25 cellular contexts compared by ENCODE assay signal in genomic region chr4:157521916-157522315, GRCh38.
DNase-seq lines count a peak whose midpoint lies in the region; ATAC-seq, FAIRE-seq and TF ChIP-seq lines count a peak whose summit lies in the region.
"Had no signal": no experiment of that assay in that cellular context is flagged by ENCODE, and none has a peak within 500 bp of the region (broad histone marks: within the 10 kb centered on the region; RNA-seq: fewer than 3 reads in every experiment).

No MANE protein-coding gene starts in this region.

- no peaks in the 10 kb centered on the region for H3K27me3 Mint-ChIP-seq in MCF 10A (ENCODE audit: insufficient read depth, unreplicated experiment)
- H3K27me3 Mint-ChIP-seq: CD4-positive, alpha-beta memory T cell had no signal

- H3K4me3 ChIP-seq in breast epithelium (no peak overlapping the region), mammary epithelial cell (replicated peaks in 1 of 3; ENCODE audit: insufficient read depth in 1 of 3, low read depth in 2 of 3, low read length in 3 of 3) (no peak overlapping the region), fibroblast of pulmonary artery (replicated peaks; ENCODE audit: low read depth, low read length) (no peak overlapping the region), small intestine (ENCODE audit: low read depth in 1 of 2, low read length in 2 of 2) (no peak overlapping the region)
- H3K4me3 ChIP-seq: BLaER1 treated with 17β-estradiol and CSF1 and Interleukin-3, amounts not matched to agents 10 nM and 100 nM; Peyer's patch; SJCRH30 had no signal

- TF ChIP-seq CTCF in MCF 10A (IDR thresholded peaks at IDR 0.05; ENCODE audit: unreplicated experiment), result no peak
- no peak for TF ChIP-seq CTCF in breast epithelium (IDR thresholded peaks at IDR 0.05)
- TF ChIP-seq CTCF in mammary epithelial cell (conservative IDR thresholded peaks at IDR 0.05 in 1 of 2, IDR thresholded peaks at IDR 0.05 in 1 of 2; ENCODE audit: extremely low read depth in 1 of 2, insufficient read depth in 1 of 2, low read depth in 1 of 2, low read length in 2 of 2), result no peak
- TF ChIP-seq CTCF in fibroblast of pulmonary artery (IDR thresholded peaks at IDR 0.05; ENCODE audit: low read length, missing control alignments), result no peak

- in situ Hi-C loops in mammary epithelial cell (cut with MboI; ENCODE audit: low sequenced_read_pairs in 2 of 2), result no loop called here

- H3K4me2 ChIP-seq in mammary epithelial cell (ENCODE audit: insufficient read depth, low read depth, low read length), result no peak overlapping the region

- no peak overlapping the region for H2AFZ ChIP-seq in mammary epithelial cell (ENCODE audit: low read depth, low read length)

- H3K9me3 ChIP-seq in breast epithelium (peaks cover 0 to 15% of the 10 kb centered on the region in 2 donors), mammary epithelial cell (replicated peaks; ENCODE audit: insufficient read depth, low read length) (no peaks in the 10 kb centered on the region), small intestine (ENCODE audit: control insufficient read depth, low read depth) (peaks cover under 1% of the 10 kb centered on the region)
- H3K9me3 ChIP-seq: Peyer's patch, SJCRH30 had no signal

- BruUV-seq in MCF 10A (replicated peaks; lab: Mats Ljungman, UMichigan), result no TSS peak
- BruUV-seq in mammary epithelial cell (replicated peaks; lab: Mats Ljungman, UMichigan), result no TSS peak

- H3K36me3 ChIP-seq in breast epithelium, result no peaks in the 10 kb centered on the region
- no peaks in the 10 kb centered on the region for H3K36me3 ChIP-seq in mammary epithelial cell (ENCODE audit: insufficient read depth, low read length)
- H3K36me3 ChIP-seq in small intestine (ENCODE audit: control insufficient read depth in 2 of 2, insufficient read depth in 2 of 2, low read length in 2 of 2), result no peaks in the 10 kb centered on the region
- H3K36me3 ChIP-seq: BLaER1 treated with 17β-estradiol and CSF1 and Interleukin-3, amounts not matched to agents 10 nM and 100 nM; Peyer's patch; SJCRH30 had no signal

- POLR2A ChIA-PET in MCF 10A (lab: Yijun Ruan, JAX), result interaction anchor here (0.6 kb wide), 1 partner anchor 85 kb away, joined by 4 read pairs; no protein-coding TSS in a partner anchor

- 49% methylated on average over 2 of the region's 2 CpGs for WGBS in mammary epithelial cell (ENCODE audit: low coverage, missing lambda C conversion rate)
- WGBS in small intestine, 3 donors, result 55 to 67% (median 61%) methylated on average over 2 of the region's 2 CpGs

- H3K79me2 ChIP-seq in mammary epithelial cell (ENCODE audit: insufficient read depth, low read length), result no peaks in the 10 kb centered on the region

- no peak overlapping the region for H3K27ac ChIP-seq in breast epithelium
- H3K27ac ChIP-seq in mammary epithelial cell (ENCODE audit: insufficient read depth, low read depth, low read length), result no peak overlapping the region
- no peak overlapping the region for H3K27ac ChIP-seq in small intestine (ENCODE audit: low read depth in 1 of 2, low read length in 1 of 2)
- H3K27ac ChIP-seq: 22Rv1, Peyer's patch, SJCRH30 had no signal

- H3K9me3 Mint-ChIP-seq in MCF 10A (ENCODE audit: unreplicated experiment), result no peaks in the 10 kb centered on the region

- intact Hi-C loops in MCF 10A (cut with micrococcal nuclease) (no loop called here), breast epithelium (cut with DNase I; ENCODE audit: low total_unique reads) (no loop called here), mammary epithelial cell (cut with micrococcal nuclease) (no loop called here)

- DNase-seq in MCF 10A (ENCODE audit: unreplicated experiment) (peak; percentile 18), breast epithelium (ENCODE audit: low spot score in 2 of 2) (no peak), mammary epithelial cell (peak; percentile 1), fibroblast of pulmonary artery (ENCODE audit: low read depth) (peak; percentile 14), NCI-H1092 (lab: John Stamatoyannopoulos, UW) (no peak), small intestine (no peak), iPS-NIHi11 (ENCODE audit: low spot score) (no peak)
- DNase-seq: CD4-positive, alpha-beta memory T cell; DMS153; GDM1; KG1; NCI-H1105 treated with DMSO at 0.1 percent for 48 hours; NCI-H2029 treated with DMSO at 0.1 percent for 48 hours; NCI-H345; NCI-H524; NCI-H82; Peyer's patch; SJCRH30 had no signal

- H4K20me1 ChIP-seq in mammary epithelial cell (ENCODE audit: insufficient read depth, low read length), result no peaks in the 10 kb centered on the region
- H4K20me1 ChIP-seq: BLaER1 treated with 17β-estradiol and CSF1 and Interleukin-3, amounts not matched to agents 10 nM and 100 nM had no signal

- no peak for FAIRE-seq in small intestine (lab: Jason Lieb, UNC)
- FAIRE-seq: GM18507, GM19239, H54, HTR-8/SVneo had no signal

- H3K4me1 Mint-ChIP-seq in MCF 10A (ENCODE audit: insufficient read depth, unreplicated experiment), result no peaks in the 10 kb centered on the region
- H3K4me1 Mint-ChIP-seq: CD4-positive, alpha-beta memory T cell had no signal

- no peak for TF ChIP-seq POLR2A in breast epithelium (IDR thresholded peaks at IDR 0.05)

- H3K27ac Mint-ChIP-seq in MCF 10A (ENCODE audit: low read depth, unreplicated experiment), result peak overlapping the region; percentile 24
- H3K27ac Mint-ChIP-seq: CD4-positive, alpha-beta memory T cell had no signal

- no peak for ATAC-seq in GM18909 (IDR thresholded peaks at IDR 0.05; ENCODE audit: poor library complexity, unreplicated experiment)

- H3K9ac ChIP-seq in mammary epithelial cell (ENCODE audit: insufficient read depth, low read length), result no peak overlapping the region
- H3K9ac ChIP-seq: BLaER1 treated with 17β-estradiol and CSF1 and Interleukin-3, amounts not matched to agents 10 nM and 100 nM had no signal

- H3K4me3 Mint-ChIP-seq in MCF 10A (ENCODE audit: unreplicated experiment), result no peak overlapping the region
- H3K4me3 Mint-ChIP-seq: CD4-positive, alpha-beta memory T cell had no signal

- H3K27me3 ChIP-seq in breast epithelium (no peaks in the 10 kb centered on the region), mammary epithelial cell (ENCODE audit: insufficient read depth, low read length) (no peaks in the 10 kb centered on the region), small intestine (ENCODE audit: control insufficient read depth in 2 of 2, insufficient read depth in 2 of 2, low read length in 2 of 2) (no peaks in the 10 kb centered on the region)
- H3K27me3 ChIP-seq: BLaER1 treated with 17β-estradiol and CSF1 and Interleukin-3, amounts not matched to agents 10 nM and 100 nM; Peyer's patch; SJCRH30 had no signal

- dilution Hi-C loops in mammary epithelial cell (cut with HindIII; ENCODE audit: low sequenced_read_pairs), result no loop called here

- no peaks in the 10 kb centered on the region for H3K4me1 ChIP-seq in breast epithelium
- H3K4me1 ChIP-seq in mammary epithelial cell (ENCODE audit: insufficient read depth, low read length), result no peaks in the 10 kb centered on the region
- no peaks in the 10 kb centered on the region for H3K4me1 ChIP-seq in small intestine (ENCODE audit: control insufficient read depth in 2 of 2, insufficient read depth in 1 of 2, low read depth in 1 of 2, low read length in 1 of 2)
- H3K4me1 ChIP-seq: Peyer's patch, SJCRH30 had no signal

- CTCF ChIA-PET in MCF 10A (lab: Yijun Ruan, JAX) (interaction anchor here (0.6 kb wide), 1 partner anchor 1329 kb away, joined by 3 read pairs; no protein-coding TSS in a partner anchor), mammary epithelial cell (lab: Charles Lee; ENCODE audit: low non-redundant PET) (no interaction called here)

- H3K36me3 Mint-ChIP-seq in MCF 10A (ENCODE audit: insufficient read depth, unreplicated experiment), result no peaks in the 10 kb centered on the region
- H3K36me3 Mint-ChIP-seq: CD4-positive, alpha-beta memory T cell had no signal

Comparison
In these comparisons a context has a peak if more than half of its experiments do, and no peak if none do; other contexts are left out.
1. DNase-seq: peak in MCF 10A (single experiment), mammary epithelial cell (single experiment) and fibroblast of pulmonary artery (single experiment); none in breast epithelium (0 of 2), NCI-H1092 (single experiment), small intestine (single experiment) and iPS-NIHi11 (single experiment).